ENCODE assay signal across 25 cellular contexts in the genomic region with DNA sequence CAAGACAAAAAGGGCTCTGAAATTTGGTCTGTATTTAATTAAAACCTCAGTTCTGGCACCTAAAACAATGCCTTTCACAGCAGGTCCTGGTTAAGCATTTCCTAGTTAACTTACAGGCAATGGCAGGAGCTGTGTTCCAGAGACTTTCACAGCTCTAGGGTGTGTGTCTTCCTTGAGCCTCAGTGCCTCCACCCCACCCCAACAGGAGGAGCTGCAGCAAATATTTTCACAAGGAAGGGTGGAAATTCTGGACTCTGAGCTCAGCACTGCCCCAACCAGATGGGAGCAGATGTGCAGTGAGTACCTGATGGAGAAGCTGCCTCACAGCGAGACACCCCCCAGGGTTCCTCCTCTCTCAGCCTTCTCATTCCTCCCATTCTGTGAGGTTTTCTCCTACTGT.
A peak's percentile ranks its signal among the peaks of the same experiment; 100 is the strongest.
DNase-seq lines count a peak whose midpoint lies in the region; ATAC-seq, FAIRE-seq and TF ChIP-seq lines count a peak whose summit lies in the region.
"Had no signal": no experiment of that assay in that cellular context is flagged by ENCODE, and none has a peak within 500 bp of the region (broad histone marks: within the 10 kb centered on the region; RNA-seq: fewer than 3 reads in every experiment).

No MANE protein-coding gene starts in this region.

- H3K27ac Mint-ChIP-seq in endodermal cell: no peak overlapping the region
- H3K27ac Mint-ChIP-seq: CD4-positive, alpha-beta T cell; GM23338 had no signal

- H3K4me1 ChIP-seq in small intestine (ENCODE audit: control insufficient read depth in 2 of 2, insufficient read depth in 1 of 2, low read depth in 1 of 2, low read length in 1 of 2) (no peaks in the 10 kb centered on the region), endodermal cell (ENCODE audit: control insufficient read depth, insufficient read depth, low read length) (peaks cover 3% of the 10 kb centered on the region)
- H3K4me1 ChIP-seq: BLaER1, HAP-1, SJSA1 had no signal

- no peaks in the 10 kb centered on the region for H3K27me3 Mint-ChIP-seq in endodermal cell (ENCODE audit: insufficient read depth)
- H3K27me3 Mint-ChIP-seq: CD4-positive, alpha-beta T cell had no signal

- no peak overlapping the region for H3K27ac ChIP-seq in small intestine (ENCODE audit: low read depth in 1 of 2, low read length in 1 of 2)
- no peak overlapping the region for H3K27ac ChIP-seq in endodermal cell (ENCODE audit: low read depth, low read length)
- H3K27ac ChIP-seq: BLaER1, SJSA1 had no signal

- no peaks in the 10 kb centered on the region for H3K27me3 ChIP-seq in small intestine (ENCODE audit: control insufficient read depth in 2 of 2, insufficient read depth in 2 of 2, low read length in 2 of 2)
- no peaks in the 10 kb centered on the region for H3K27me3 ChIP-seq in endodermal cell (ENCODE audit: control insufficient read depth, insufficient read depth, low read length, poor library complexity, severe bottlenecking)
- H3K27me3 ChIP-seq: BLaER1, SJSA1 had no signal

- no peaks in the 10 kb centered on the region for H3K9me3 Mint-ChIP-seq in endodermal cell
- H3K9me3 Mint-ChIP-seq: CD4-positive, alpha-beta T cell; GM23338 had no signal

- H3K36me3 ChIP-seq in small intestine (ENCODE audit: control insufficient read depth in 2 of 2, insufficient read depth in 2 of 2, low read length in 2 of 2) (no peaks in the 10 kb centered on the region), endodermal cell (ENCODE audit: control insufficient read depth, insufficient read depth, low read length) (no peaks in the 10 kb centered on the region)
- H3K36me3 ChIP-seq: BLaER1, HAP-1, SJSA1 had no signal

- H3K9ac ChIP-seq in endodermal cell (ENCODE audit: extremely low read depth, low read length, poor library complexity, severe bottlenecking): no peak overlapping the region
- H3K9ac ChIP-seq: BLaER1 had no signal

- ATAC-seq in HG02840 (IDR thresholded peaks at IDR 0.05; ENCODE audit: low FRiP score, unreplicated experiment): no peak
- ATAC-seq: GM23338, Right ventricle myocardium inferior had no signal

- peaks cover 2% of the 10 kb centered on the region for H3K36me3 Mint-ChIP-seq in endodermal cell (ENCODE audit: low read depth)

- peak; percentile 19 for TF ChIP-seq CTCF in epithelial cell of esophagus (IDR thresholded peaks at IDR 0.05; ENCODE audit: insufficient read depth, low read depth, low read length, missing control alignments)
- TF ChIP-seq CTCF in endodermal cell (conservative IDR thresholded peaks at IDR 0.05): no peak

- no peak overlapping the region for H3K4me3 Mint-ChIP-seq in endodermal cell
- H3K4me3 Mint-ChIP-seq: CD4-positive, alpha-beta T cell; GM23338 had no signal

- H3K9me3 ChIP-seq in small intestine (ENCODE audit: control insufficient read depth, low read depth) (no peaks in the 10 kb centered on the region), endodermal cell (ENCODE audit: control insufficient read depth, low read length) (no peaks in the 10 kb centered on the region)
- H3K9me3 ChIP-seq: BLaER1, HAP-1, SJSA1 had no signal

- no peak overlapping the region for H3K4me3 ChIP-seq in epithelial cell of esophagus (ENCODE audit: low read length)
- H3K4me3 ChIP-seq in small intestine (ENCODE audit: low read depth in 1 of 2, low read length in 2 of 2): no peak overlapping the region
- no peak overlapping the region for H3K4me3 ChIP-seq in endodermal cell (ENCODE audit: low read length)
- H3K4me3 ChIP-seq: BLaER1, GM23338, HAP-1, SJSA1 had no signal

- 76 to 89% (median 79%) methylated on average over 1 of the region's 1 CpG for WGBS in small intestine, 3 donors
- WGBS in endodermal cell (ENCODE audit: insufficient coverage in 1 of 2, insufficient read length in 1 of 2), 2 experiments: 83% methylated on average over 1 of the region's 1 CpG; no CpG with 5 or more reads in 1 of the 2 experiments

- DNase-seq in AG20443 (ENCODE audit: low spot score) (peak; percentile 17), HT-29 (ENCODE audit: low spot score) (peak; percentile 11), epithelial cell of esophagus (ENCODE audit: low read depth) (no peak), small intestine (peak; percentile 46), NCI-H2081 treated with DMSO at 0.1 percent for 48 hours (lab: John Stamatoyannopoulos, UW) (no peak), endodermal cell (no peak)
- DNase-seq: CD4-positive, alpha-beta T cell; COR-L47; MM.1S; NCI-H1048; NCI-H1436; NCI-H1930; NCI-H2171; NCI-H345; NCI-H524; NCI-H774 had no signal

- FAIRE-seq in small intestine (lab: Jason Lieb, UNC): no peak
- FAIRE-seq: GM12892, GM18507, RCC 7860 had no signal

- H3K4me1 Mint-ChIP-seq in endodermal cell: peaks cover 12% of the 10 kb centered on the region

Comparison
In these comparisons a context has a peak if more than half of its experiments do, and no peak if none do; other contexts are left out.
1. DNase-seq: peak in AG20443 (single experiment), HT-29 (single experiment) and small intestine (single experiment); none in epithelial cell of esophagus (single experiment), NCI-H2081 treated with DMSO at 0.1 percent for 48 hours (single experiment) and endodermal cell (single experiment).